Comparison of ENCODE assay signal across 19 cellular contexts in genomic region chr2:15553951-15554350, GRCh38. TPM values are rescaled to one million over a fixed set of nuclear protein-coding genes. Genes with fewer than 3 reads are reported as not detected.
DNase-seq lines count a peak whose midpoint lies in the region; ATAC-seq and TF ChIP-seq lines count a peak whose summit lies in the region.
"Had no signal": no experiment of that assay in that cellular context is flagged by ENCODE, and none has a peak within 500 bp of the region (broad histone marks: within the 10 kb centered on the region; RNA-seq: fewer than 3 reads in every experiment).

No MANE protein-coding gene starts in this region.

- H3K27ac ChIP-seq in CD8-positive, alpha-beta memory T cell (ENCODE audit: low read depth, low read length), result peak overlapping the region; percentile 70
- H3K27ac ChIP-seq: C4-2B had no signal

- H3K4me1 ChIP-seq in CD8-positive, alpha-beta memory T cell (ENCODE audit: insufficient read depth, low read length), result no peaks in the 10 kb centered on the region

- no peaks in the 10 kb centered on the region for H3K27me3 ChIP-seq in CD8-positive, alpha-beta memory T cell (ENCODE audit: insufficient read depth, low read length, poor library complexity, severe bottlenecking)

- TF ChIP-seq CTCF in mesothelial cell of epicardium (IDR thresholded peaks at IDR 0.05; ENCODE audit: unreplicated experiment), result no peak

- no peak for ATAC-seq in central memory CD8-positive, alpha-beta T cell (replicated peaks; ENCODE audit: extremely low read depth, poor library complexity, severe bottlenecking)
- ATAC-seq: HCT116 had no signal

- H3K4me3 Mint-ChIP-seq in CD8-positive, alpha-beta memory T cell, result no peak overlapping the region
- no peak overlapping the region for H3K4me3 Mint-ChIP-seq in central memory CD8-positive, alpha-beta T cell
- H3K4me3 Mint-ChIP-seq in mesothelial cell of epicardium, result no peak overlapping the region
- H3K4me3 Mint-ChIP-seq: CD4-positive, alpha-beta T cell; HFFc6; IgD-negative memory B cell had no signal

- peaks cover 11% of the 10 kb centered on the region for H3K36me3 ChIP-seq in CD8-positive, alpha-beta memory T cell (ENCODE audit: insufficient read depth, low read length)

- DNase-seq in CD8-positive, alpha-beta memory T cell, result no peak
- DNase-seq in OCI-M1 (lab: John Stamatoyannopoulos, UW) (peak; percentile 38), mesothelial cell of epicardium (ENCODE audit: low spot score in 2 of 2, unreplicated experiment in 2 of 2) (no peak), occipital lobe (lab: John Stamatoyannopoulos, UW) (no peak), superior temporal gyrus (ENCODE audit: extremely low spot score) (no peak), nucleus accumbens (lab: John Stamatoyannopoulos, UW) (no peak), NCI-H1417 treated with DMSO at 0.1 percent for 48 hours (lab: John Stamatoyannopoulos, UW) (no peak)
- no peak for DNase-seq in central memory CD8-positive, alpha-beta T cell (ENCODE audit: low spot score in 2 of 2)
- DNase-seq: AML-193; CD4-positive, alpha-beta T cell; DMS153; DMS79; GDM1; GOT3; H7; HFFc6 had no signal

- H3K27me3 Mint-ChIP-seq in CD8-positive, alpha-beta memory T cell, result no peaks in the 10 kb centered on the region
- no peaks in the 10 kb centered on the region for H3K27me3 Mint-ChIP-seq in central memory CD8-positive, alpha-beta T cell
- no peaks in the 10 kb centered on the region for H3K27me3 Mint-ChIP-seq in mesothelial cell of epicardium (ENCODE audit: low read depth)
- H3K27me3 Mint-ChIP-seq: CD4-positive, alpha-beta T cell; IgD-negative memory B cell had no signal

- CTCF ChIA-PET in CD8-positive, alpha-beta memory T cell (lab: Charles Lee), result interaction anchor here (1.4 kb wide), 1 partner anchor 23 kb away, joined by 4 read pairs; no protein-coding TSS in a partner anchor

- peaks cover 4 to 50% (median 9%) of the 10 kb centered on the region in 3 donors for H3K36me3 Mint-ChIP-seq in CD8-positive, alpha-beta memory T cell
- peaks cover 22% of the 10 kb centered on the region for H3K36me3 Mint-ChIP-seq in central memory CD8-positive, alpha-beta T cell (ENCODE audit: insufficient read depth)
- peaks cover 16% of the 10 kb centered on the region for H3K36me3 Mint-ChIP-seq in mesothelial cell of epicardium

- no peak overlapping the region for H3K4me3 ChIP-seq in CD8-positive, alpha-beta memory T cell (ENCODE audit: low read length)

- peaks cover 8 to 21% (median 9%) of the 10 kb centered on the region in 3 donors for H3K4me1 Mint-ChIP-seq in CD8-positive, alpha-beta memory T cell
- H3K4me1 Mint-ChIP-seq in central memory CD8-positive, alpha-beta T cell, result peaks cover 13% of the 10 kb centered on the region
- peaks cover 3% of the 10 kb centered on the region for H3K4me1 Mint-ChIP-seq in mesothelial cell of epicardium

- H3K9me3 ChIP-seq in CD8-positive, alpha-beta memory T cell (ENCODE audit: low read length), result no peaks in the 10 kb centered on the region

- no peaks in the 10 kb centered on the region for H3K9me3 Mint-ChIP-seq in CD8-positive, alpha-beta memory T cell
- H3K9me3 Mint-ChIP-seq in central memory CD8-positive, alpha-beta T cell, result no peaks in the 10 kb centered on the region
- no peaks in the 10 kb centered on the region for H3K9me3 Mint-ChIP-seq in mesothelial cell of epicardium
- H3K9me3 Mint-ChIP-seq: CD4-positive, alpha-beta T cell; HFFc6; IgD-negative memory B cell had no signal

- POLR2A ChIA-PET in CD8-positive, alpha-beta memory T cell (lab: Charles Lee), result no interaction called here

- peak overlapping the region in 2 of 8 donors; percentile 2 to 7 for H3K27ac Mint-ChIP-seq in CD8-positive, alpha-beta memory T cell
- H3K27ac Mint-ChIP-seq in central memory CD8-positive, alpha-beta T cell (ENCODE audit: low read depth), result peak overlapping the region; percentile 19
- peak overlapping the region; percentile 79 for H3K27ac Mint-ChIP-seq in mesothelial cell of epicardium
- H3K27ac Mint-ChIP-seq: CD4-positive, alpha-beta T cell; HFFc6; IgD-negative memory B cell had no signal

RNA-seq across cellular contexts. Expression of gene NBAS, which starts 7.2 kb away (rescaled TPM):
- total RNA-seq in CD8-positive, alpha-beta memory T cell, result 10 to 100 TPM; 30.6 to 34.1 TPM
- polyA plus RNA-seq in CD8-positive, alpha-beta memory T cell, result 22.0 TPM
- 50.0 to 55.2 TPM (median 52.9 TPM) in 3 replicates for total RNA-seq in mesothelial cell of epicardium
- 168 TPM for total RNA-seq in occipital lobe

RNA-seq across cellular contexts. Expression of gene DDX1, which starts 37.7 kb away (rescaled TPM):
- 100 to 1,000 TPM; 132 to 137 TPM for total RNA-seq in CD8-positive, alpha-beta memory T cell
- 54.1 TPM for polyA plus RNA-seq in CD8-positive, alpha-beta memory T cell
- 87.3 to 88.9 TPM (median 88.6 TPM) in 3 replicates for total RNA-seq in mesothelial cell of epicardium
- 99.7 TPM for total RNA-seq in occipital lobe
